ENCODE assay signal across 7 cellular contexts in genomic region chr19:52558732-52559445, GRCh38. TPM values are rescaled to one million over a fixed set of nuclear protein-coding genes. Genes with fewer than 3 reads are reported as not detected.
DNase-seq lines count a peak whose midpoint lies in the region; ATAC-seq and TF ChIP-seq lines count a peak whose summit lies in the region.
"Not testable (repeated sequence)": the region's sequence is repeated elsewhere in the genome, so short reads cannot be mapped to it uniquely, and the experiment has no call there.

No MANE protein-coding gene starts in this region.

- H3K4me1 Mint-ChIP-seq in WTC11 (peaks cover 38% of the 10 kb centered on the region), endodermal cell (peaks cover 16% of the 10 kb centered on the region)
- H3K4me1 Mint-ChIP-seq in progenitor cell of endocrine pancreas (ENCODE audit: low read depth) = not testable (repeated sequence)

- not testable (repeated sequence) for TF ChIP-seq CTCF in WTC11 (IDR thresholded peaks at IDR 0.05); endodermal cell (conservative IDR thresholded peaks at IDR 0.05); liver (IDR thresholded peaks at IDR 0.05; ENCODE audit: low read depth, low read length, missing input control); progenitor cell of endocrine pancreas (IDR thresholded peaks at IDR 0.05; ENCODE audit: unreplicated experiment)

- POLR2A ChIA-PET in WTC11 (lab: Charles Lee) = not testable (repeated sequence)

- H3K4me3 ChIP-seq in HUES6 (ENCODE audit: low read depth, low read length); NT2/D1 (ENCODE audit: insufficient read length, low read depth): not testable (repeated sequence)
- H3K4me3 ChIP-seq in endodermal cell (ENCODE audit: low read length) (peak overlapping the region; percentile 65), liver (ENCODE audit: low read depth in 1 of 3, low read length in 3 of 3) (peak overlapping the region in 2 of 3 donors; percentile 41 to 52)

- not testable (repeated sequence) for H3K27me3 Mint-ChIP-seq in WTC11 (ENCODE audit: low read depth); endodermal cell (ENCODE audit: insufficient read depth); progenitor cell of endocrine pancreas

- H3K9ac ChIP-seq in HUES6 (ENCODE audit: low read length) (peak overlapping the region; percentile 40), endodermal cell (ENCODE audit: extremely low read depth, low read length, poor library complexity, severe bottlenecking) (peak overlapping the region; percentile 30)
- H3K9ac ChIP-seq in NT2/D1 (ENCODE audit: insufficient read length, low read depth); liver (ENCODE audit: low read depth in 1 of 2, low read length in 2 of 2): not testable (repeated sequence)

- H3K36me3 ChIP-seq in HUES6 (ENCODE audit: control insufficient read depth, insufficient read depth, low read length) (peaks cover 59% of the 10 kb centered on the region), NT2/D1 (ENCODE audit: insufficient read depth, insufficient read length, low read length) (peaks cover 62% of the 10 kb centered on the region), endodermal cell (ENCODE audit: control insufficient read depth, insufficient read depth, low read length) (peaks cover 82% of the 10 kb centered on the region), liver (ENCODE audit: control insufficient read depth in 4 of 4, insufficient read depth in 3 of 4, low read depth in 1 of 4, low read length in 3 of 4) (peaks cover 3 to 34% (median 30%) of the 10 kb centered on the region in 4 donors)

- CTCF ChIA-PET in WTC11 (lab: Charles Lee) = not testable (repeated sequence)

- peaks cover 36% of the 10 kb centered on the region for H3K9me3 ChIP-seq in HUES6 (ENCODE audit: control insufficient read depth, insufficient read depth, low read depth, low read length)
- peaks cover 46% of the 10 kb centered on the region for H3K9me3 ChIP-seq in NT2/D1 (ENCODE audit: insufficient read depth, low read length)
- peaks cover 79% of the 10 kb centered on the region for H3K9me3 ChIP-seq in endodermal cell (ENCODE audit: control insufficient read depth, low read length)
- peaks cover 66 to 85% (median 68%) of the 10 kb centered on the region in 4 donors for H3K9me3 ChIP-seq in liver (ENCODE audit: control insufficient read depth in 4 of 4, low read length in 3 of 4)

- TF ChIP-seq RAD21 in liver (IDR thresholded peaks at IDR 0.05) = not testable (repeated sequence)

- H3K27ac Mint-ChIP-seq in WTC11 (peak overlapping the region; percentile 94), endodermal cell (peak overlapping the region; percentile 89), progenitor cell of endocrine pancreas (peak overlapping the region; percentile 65)

- DNase-seq in ELF-1 (ENCODE audit: low read depth, low spot score) (peak; percentile 72), NT2/D1 (ENCODE audit: low read depth, low spot score) (peak; percentile 66), WTC11 (ENCODE audit: low spot score) (peak; percentile 25), endodermal cell (peak; percentile 74)
- DNase-seq in progenitor cell of endocrine pancreas (ENCODE audit: low spot score, unreplicated experiment) = not testable (repeated sequence)

- H3K36me3 Mint-ChIP-seq in WTC11 (peaks cover 45% of the 10 kb centered on the region), endodermal cell (ENCODE audit: low read depth) (peaks cover 74% of the 10 kb centered on the region), progenitor cell of endocrine pancreas (ENCODE audit: insufficient read depth) (peaks cover 46% of the 10 kb centered on the region)

- H3K4me1 ChIP-seq in HUES6 (ENCODE audit: control insufficient read depth, insufficient read depth, low read length); NT2/D1 (ENCODE audit: insufficient read depth, insufficient read length); endodermal cell (ENCODE audit: control insufficient read depth, insufficient read depth, low read length); liver (ENCODE audit: control insufficient read depth in 4 of 4, insufficient read depth in 4 of 4, low read length in 3 of 4): not testable (repeated sequence)

- H3K9me3 Mint-ChIP-seq in WTC11 (peaks cover 26% of the 10 kb centered on the region), endodermal cell (peaks cover 44% of the 10 kb centered on the region), progenitor cell of endocrine pancreas (ENCODE audit: low read depth) (peaks cover 24% of the 10 kb centered on the region)

- H3K27me3 ChIP-seq in HUES6 (ENCODE audit: control insufficient read depth, insufficient read depth, low read length); NT2/D1 (ENCODE audit: insufficient read depth, insufficient read length); endodermal cell (ENCODE audit: control insufficient read depth, insufficient read depth, low read length, poor library complexity, severe bottlenecking); liver (ENCODE audit: control insufficient read depth in 4 of 4, insufficient read depth in 4 of 4, low read length in 3 of 4): not testable (repeated sequence)

- peak; percentile 43 for ATAC-seq in WTC11

- H3K4me3 Mint-ChIP-seq in WTC11 (peak overlapping the region; percentile 30; the same call in 1 of the 2 replicates), endodermal cell (peak overlapping the region; percentile 15)
- not testable (repeated sequence) for H3K4me3 Mint-ChIP-seq in progenitor cell of endocrine pancreas (ENCODE audit: low read depth)

- peak overlapping the region; percentile 56; the same call in 1 of the 2 replicates for H3K27ac ChIP-seq in HUES6 (ENCODE audit: low read depth, low read length)
- H3K27ac ChIP-seq in endodermal cell (ENCODE audit: low read depth, low read length); liver (ENCODE audit: low read depth in 1 of 2, low read length in 2 of 2): not testable (repeated sequence)

- WGBS in endodermal cell (ENCODE audit: insufficient coverage in 1 of 2, insufficient read length in 1 of 2), 2 experiments = 51 to 90% methylated on average over 2 to 5 of the region's 5 CpGs
- WGBS in liver = 85% methylated on average over 5 of the region's 5 CpGs

TF ChIP-seq in WTC11, 78 proteins besides CTCF, POLR2A, EP300 and RAD21:
- TF ChIP-seq USF2 (CRISPR knock-in tag; IDR thresholded peaks at IDR 0.05) = peak; percentile 48
- TF ChIP-seq MAX (CRISPR knock-in tag; IDR thresholded peaks at IDR 0.05) = peak; percentile 48

RNA-seq across cellular contexts. Expression of gene ZNF701, which starts 11.2 kb away (rescaled TPM):
- total RNA-seq in WTC11 (2021) = 34.6 to 40.3 TPM (median 35.0 TPM) in 3 replicates
- total RNA-seq in endodermal cell = 10 to 100 TPM; 42.0 to 45.3 TPM
- polyA plus RNA-seq in endodermal cell (2013, experiment 1 of 2) = 9.3 TPM
- 10.8 TPM for polyA plus RNA-seq in endodermal cell (2013, experiment 2 of 2)
- total RNA-seq in liver = 10 to 100 TPM in 1 of 2 donors, 1 to 10 TPM in 1; 4.9 to 12.8 TPM
- polyA plus RNA-seq in liver = 1 to 10 TPM in 1 of 2 donors, under 1 TPM in 1; 0.75 to 1.1 TPM
- 29.7 and 34.7 TPM in 2 replicates for total RNA-seq in progenitor cell of endocrine pancreas

RNA-seq across cellular contexts. Expression of gene ZNF808, which starts 31.4 kb away (rescaled TPM):
- total RNA-seq in WTC11 (2021) = 47.1 to 59.2 TPM (median 49.2 TPM) in 3 replicates
- total RNA-seq in endodermal cell = 10 to 100 TPM; 52.4 to 61.6 TPM
- polyA plus RNA-seq in endodermal cell (2013, experiment 1 of 2) = 6.0 TPM
- 6.5 TPM for polyA plus RNA-seq in endodermal cell (2013, experiment 2 of 2)
- 1 to 10 TPM; 8.7 to 9.4 TPM for total RNA-seq in liver
- polyA plus RNA-seq in liver = 1 to 10 TPM in 1 of 2 donors, under 1 TPM in 1; 0.88 to 1.7 TPM
- 38.6 and 41.6 TPM in 2 replicates for total RNA-seq in progenitor cell of endocrine pancreas
